ENCODE assay signal across 1 cellular context in genomic region chr1:59967141-59967697, GRCh38.
TF ChIP-seq lines count a peak whose summit lies in the region.

No MANE protein-coding gene starts in this region.

TF ChIP-seq in GM23338, 12 proteins besides CTCF, POLR2A, EP300 and RAD21 (continued from another document):
- TF ChIP-seq ZNF462 (CRISPR knock-in tag; IDR thresholded peaks at IDR 0.05) (no peak), JUNB (IDR thresholded peaks at IDR 0.05; ENCODE audit: unreplicated experiment) (no peak)
